ENCODE assay signal across 24 cellular contexts in the genomic region with DNA sequence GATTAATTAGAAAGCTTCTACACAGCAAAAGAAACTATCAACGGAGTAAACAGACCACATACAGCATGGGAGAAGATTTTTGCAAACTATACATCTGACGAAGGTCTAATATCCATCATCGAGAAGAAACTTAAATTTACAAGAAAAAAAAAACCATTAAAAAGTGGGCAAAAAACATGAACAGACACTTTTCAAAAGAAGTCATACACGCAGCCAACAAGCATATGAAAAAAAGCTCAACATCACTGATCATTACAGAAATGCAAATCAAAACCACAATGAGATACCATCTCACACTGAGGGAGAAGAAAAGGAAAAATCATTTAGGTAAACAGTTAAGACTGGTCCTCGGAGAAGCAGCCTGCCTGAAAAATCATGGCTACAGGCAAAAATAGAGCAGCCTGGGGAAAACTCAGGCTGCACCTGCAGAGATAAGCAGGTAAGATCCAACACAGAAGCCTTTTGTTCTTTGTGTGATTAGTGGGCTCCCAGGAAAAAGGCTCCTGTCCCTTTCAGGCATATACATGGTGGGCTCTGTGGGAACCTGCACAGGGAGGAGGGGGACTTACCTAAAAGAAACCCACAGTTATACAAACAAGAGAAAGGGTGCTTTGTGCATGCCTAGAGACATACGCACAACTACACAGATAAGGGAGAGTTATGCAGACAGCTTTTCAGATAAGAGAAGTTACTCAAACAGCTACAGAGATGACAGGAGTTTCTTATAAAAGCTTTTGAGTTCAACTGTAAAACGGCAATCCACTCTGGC. TPM values are rescaled to one million over a fixed set of nuclear protein-coding genes. Genes with fewer than 3 reads are reported as not detected.
"Had no signal": no experiment of that assay in that cellular context is flagged by ENCODE, and none has a peak within 500 bp of the region (broad histone marks: within the 10 kb centered on the region; RNA-seq: fewer than 3 reads in every experiment).

No MANE protein-coding gene starts in this region.

- H3K36me3 ChIP-seq: ascending aorta, cardiac muscle cell had no signal

- H3K4me1 ChIP-seq: body of pancreas had no signal

- ATAC-seq: activated CD8-positive, alpha-beta memory T cell treated with anti-CD3 and anti-CD28 coated beads, Interleukin-2, amount 10 ng/mL, durations not matched to agents 7 days and 5 days; body of pancreas; T-helper 17 cell had no signal

- DNase-seq: activated B cell treated with CpG ODN at 0.5 μM for 24 hours; activated CD4-positive, alpha-beta T cell treated with anti-CD3 and anti-CD28 coated beads for 1 hour; activated CD4-positive, alpha-beta T cell treated with anti-CD3 and anti-CD28 coated beads, Interleukin-2, amount 10 ng/mL, durations not matched to agents 24 days and 14 days; activated CD4-positive, alpha-beta T cell treated with anti-CD3 and anti-CD28 coated beads, Interleukin-2, amount 50 U/mL, for 48 hours; activated CD8-positive, alpha-beta memory T cell treated with anti-CD3 and anti-CD28 coated beads, Interleukin-2, amount 10 ng/mL, durations not matched to agents 7 days and 5 days; activated effector memory CD4-positive, alpha-beta T cell treated with Interleukin-2 at 50 U/mL for 16 hours; activated naive CD4-positive, alpha-beta T cell; activated T-cell treated with anti-CD3 and anti-CD28 coated beads, Interleukin-2, amount 50 U/mL, for 24 hours; amniotic stem cell; body of pancreas; NCI-H1092; NCI-H1417; NCI-H1694 treated with DMSO at 0.1 percent for 48 hours; NCI-H2029 treated with DMSO at 0.1 percent for 48 hours; NCI-H446; NCI-H524 treated with DMSO at 0.1 percent for 48 hours; NCI-H82; SIG-M5; T-helper 17 cell; T-helper 9 cell had no signal

- H3K27ac ChIP-seq: ascending aorta, body of pancreas, cardiac muscle cell had no signal

- H3K27me3 ChIP-seq: ascending aorta, body of pancreas, cardiac muscle cell had no signal

- H3K4me3 ChIP-seq: ascending aorta, body of pancreas, cardiac muscle cell had no signal

RNA-seq across cellular contexts. Expression of gene C3orf70, which starts 49.3 kb away (rescaled TPM):
- total RNA-seq: activated B cell treated with CpG ODN at 0.5 μM for 24 hours, MCF 10A, OCI-LY7 had no signal
